Comparison of ENCODE assay signal across 31 cellular contexts in the genomic region with DNA sequence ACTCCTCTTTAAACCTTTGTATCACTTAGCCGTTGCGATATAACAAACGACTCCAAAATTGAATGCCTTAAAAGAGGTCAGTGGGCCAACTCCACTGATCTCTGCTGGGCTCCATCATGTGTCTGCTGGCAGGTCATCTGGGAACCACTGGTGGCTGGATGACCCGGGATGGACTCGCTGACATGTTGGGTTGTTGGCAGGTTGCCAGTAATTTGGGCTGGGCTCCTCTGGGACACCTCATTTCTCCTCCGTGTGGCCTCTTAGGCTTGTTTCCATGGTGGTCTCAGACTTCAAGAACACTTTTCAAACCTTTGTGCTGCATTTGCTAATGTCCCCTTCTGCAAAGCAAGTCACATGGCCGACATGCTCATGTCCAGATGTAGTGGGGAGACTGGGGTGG.
"Had no signal": no experiment of that assay in that cellular context is flagged by ENCODE, and none has a peak within 500 bp of the region (broad histone marks: within the 10 kb centered on the region; RNA-seq: fewer than 3 reads in every experiment).

No MANE protein-coding gene starts in this region.

- H3K4me1 Mint-ChIP-seq: naive thymus-derived CD8-positive, alpha-beta T cell; stimulated activated naive CD8-positive, alpha-beta T cell treated with anti-CD3 and anti-CD28 coated beads, Interleukin-15, amount 100 ng/mL, for 72 hours had no signal

- DNase-seq: naive thymus-derived CD8-positive, alpha-beta T cell; nephron progenitor cell; occipital lobe; ovary; psoas muscle; right cardiac atrium; spleen; stimulated activated CD4-positive, alpha-beta T cell treated with anti-CD3 and anti-CD28 coated beads, Interleukin-12 subunit alpha, Interleukin-12 subunit beta, amount 100 ng/mL, for 4 hours; stimulated activated CD4-positive, alpha-beta T cell treated with anti-CD3 and anti-CD28 coated beads, Interleukin-1b, Interleukin-23, amount 100 ng/mL, for 48 hours; stimulated activated CD4-positive, alpha-beta T cell treated with anti-CD3 and anti-CD28 coated beads, Interleukin-4, amount 100 ng/mL, for 1 hour; stimulated activated CD4-positive, alpha-beta T cell treated with anti-CD3 and anti-CD28 coated beads, Interleukin-4, amount 100 ng/mL, for 4 hours; stimulated activated CD8-positive, alpha-beta memory T cell treated with anti-CD3 and anti-CD28 coated beads, Interleukin-4, amount 100 ng/mL, for 48 hours; stimulated activated naive CD4-positive, alpha-beta T cell; stimulated activated naive CD8-positive, alpha-beta T cell treated with anti-CD3 and anti-CD28 coated beads, Interleukin-15, amount 100 ng/mL, for 72 hours; stimulated activated naive CD8-positive, alpha-beta T cell treated with anti-CD3 and anti-CD28 coated beads, Interleukin-15, Interleukin-2, amounts not matched to agents 100 U/mL and 50 U/mL, for 24 hours; substantia nigra; testis; tibial artery; transverse colon; upper lobe of right lung; uterus had no signal

- H3K36me3 ChIP-seq: neural progenitor cell, ovary, spleen, suprapubic skin, tibial artery, transverse colon, upper lobe of right lung, uterus had no signal

- H3K27ac Mint-ChIP-seq: naive thymus-derived CD8-positive, alpha-beta T cell; natural killer cell treated with Interleukin-12 subunit alpha and Interleukin-12 subunit beta and Interleukin-15 and Interleukin-18, amount 100 ng/mL, for 72 hours; nephron progenitor cell; neural progenitor cell; progenitor cell of endocrine pancreas; stimulated activated memory B cell treated with anti-CD40 and anti-IgM and Interleukin-4, amounts not matched to agents 10 μg/mL and 1 μg/mL and 100 μg/mL, for 72 hours; stimulated activated naive CD8-positive, alpha-beta T cell treated with anti-CD3 and anti-CD28 coated beads, Interleukin-15, amount 100 ng/mL, for 72 hours; type B pancreatic cell had no signal

- H3K4me3 Mint-ChIP-seq: naive thymus-derived CD8-positive, alpha-beta T cell; natural killer cell treated with Interleukin-12 subunit alpha and Interleukin-12 subunit beta and Interleukin-15 and Interleukin-18, amount 100 ng/mL, for 72 hours; nephron progenitor cell; neural progenitor cell; stimulated activated memory B cell treated with anti-CD40 and anti-IgM and Interleukin-4, amounts not matched to agents 10 μg/mL and 1 μg/mL and 100 μg/mL, for 72 hours; stimulated activated naive CD8-positive, alpha-beta T cell treated with anti-CD3 and anti-CD28 coated beads, Interleukin-15, amount 100 ng/mL, for 72 hours; type B pancreatic cell had no signal

- H3K4me2 ChIP-seq: neural progenitor cell, smooth muscle cell had no signal

- H3K79me2 ChIP-seq: parathyroid adenoma had no signal

- H3K9ac ChIP-seq: neural progenitor cell, parathyroid adenoma had no signal

- H3K27ac ChIP-seq: neural progenitor cell, ovary, parathyroid adenoma, psoas muscle, skin epidermis, spleen, suprapubic skin, testis, tibial artery, transverse colon, upper lobe of right lung, uterus had no signal

- H3K27me3 ChIP-seq: neural progenitor cell, ovary, testis, upper lobe of right lung, uterus had no signal

- H3K36me3 Mint-ChIP-seq: naive thymus-derived CD8-positive, alpha-beta T cell; natural killer cell treated with Interleukin-12 subunit alpha and Interleukin-12 subunit beta and Interleukin-15 and Interleukin-18, amount 100 ng/mL, for 72 hours; neural progenitor cell; stimulated activated memory B cell treated with anti-CD40 and anti-IgM and Interleukin-4, amounts not matched to agents 10 μg/mL and 1 μg/mL and 100 μg/mL, for 72 hours; type B pancreatic cell had no signal

- H2AFZ ChIP-seq: neural progenitor cell, parathyroid adenoma had no signal

- H3K4me3 ChIP-seq: neural progenitor cell, ovary, psoas muscle, skin epidermis, smooth muscle cell, spleen, suprapubic skin, testis, tibial artery, transverse colon, upper lobe of right lung, uterus had no signal

- H3K4me1 ChIP-seq: parathyroid adenoma, psoas muscle, suprapubic skin, testis, tibial artery, transverse colon, upper lobe of right lung, uterus had no signal

- ATAC-seq: naive thymus-derived CD8-positive, alpha-beta T cell; psoas muscle; right cardiac atrium; sciatic nerve; stimulated activated memory B cell treated with anti-CD40 and anti-IgM and Interleukin-4, amounts not matched to agents 10 μg/mL and 1 μg/mL and 100 μg/mL, for 72 hours; stimulated activated naive CD8-positive, alpha-beta T cell treated with anti-CD3 and anti-CD28 coated beads, Interleukin-15, amount 100 ng/mL, for 72 hours; stimulated activated naive CD8-positive, alpha-beta T cell treated with anti-CD3 and anti-CD28 coated beads, Interleukin-15, Interleukin-2, amounts not matched to agents 100 U/mL and 50 U/mL, for 24 hours; upper lobe of right lung had no signal

- H3K9me3 Mint-ChIP-seq: natural killer cell treated with Interleukin-12 subunit alpha and Interleukin-12 subunit beta and Interleukin-15 and Interleukin-18, amount 100 ng/mL, for 72 hours; stimulated activated naive CD8-positive, alpha-beta T cell treated with anti-CD3 and anti-CD28 coated beads, Interleukin-15, amount 100 ng/mL, for 72 hours had no signal

- H3K9me3 ChIP-seq: ovary, psoas muscle, suprapubic skin, testis, tibial artery, transverse colon, upper lobe of right lung, uterus had no signal
